8 cellular contexts compared by ENCODE assay signal in the genomic region with DNA sequence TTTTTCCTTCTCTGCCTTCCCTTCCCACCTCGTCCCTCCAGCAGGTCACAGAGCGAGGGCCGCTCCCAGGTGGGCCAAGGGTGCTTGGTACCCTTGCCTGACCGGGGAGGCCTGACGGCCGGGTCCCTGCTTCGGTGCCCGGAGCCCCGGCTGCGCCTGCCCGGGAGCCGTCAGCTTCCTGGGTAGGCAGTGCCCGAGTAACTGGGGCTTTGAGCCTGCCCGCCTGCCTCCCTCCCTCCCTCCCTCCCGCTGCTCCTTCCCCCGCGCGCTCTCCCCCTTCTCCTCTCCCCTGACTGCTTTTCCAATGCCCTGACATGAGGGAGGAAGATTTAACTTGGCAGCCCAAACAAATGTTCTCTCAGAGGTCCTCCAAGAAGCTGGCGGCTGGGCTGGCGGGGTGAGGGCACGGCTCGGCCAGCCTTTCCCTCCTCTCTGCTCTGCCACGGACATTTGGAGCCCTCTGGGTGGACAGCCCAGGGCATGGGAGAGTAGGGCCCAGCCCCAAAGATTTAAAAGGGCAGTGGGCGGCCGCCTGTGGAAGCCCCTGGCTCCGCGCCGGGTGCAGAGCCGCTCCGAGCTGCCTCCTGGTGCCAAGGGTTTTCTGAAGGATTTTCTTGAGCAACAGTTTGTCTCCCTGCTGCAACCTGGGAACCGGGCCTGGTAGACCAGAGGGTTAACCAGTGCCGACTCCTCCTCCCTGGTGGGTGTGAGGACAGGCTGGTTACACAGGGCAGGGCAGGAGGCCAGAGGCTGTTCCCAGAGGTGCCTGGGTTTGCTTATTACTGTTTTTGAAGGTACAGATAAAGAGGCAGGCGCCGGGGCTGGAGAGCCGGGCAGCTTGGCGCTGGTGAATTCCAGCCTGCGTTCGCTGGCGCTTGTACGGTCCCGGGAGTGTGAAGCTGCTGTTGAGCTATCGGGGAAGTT. TPM values are rescaled to one million over a fixed set of nuclear protein-coding genes. Genes with fewer than 3 reads are reported as not detected.
DNase-seq lines count a peak whose midpoint lies in the region; ATAC-seq, FAIRE-seq and TF ChIP-seq lines count a peak whose summit lies in the region.

No MANE protein-coding gene starts in this region.

- POLR2A ChIA-PET in activated naive CD8-positive, alpha-beta T cell treated with anti-CD3 and anti-CD28 coated beads, Interleukin-2, amount 10 ng/mL, durations not matched to agents 7 days and 5 days (lab: Charles Lee) = no interaction called here

- H3K4me1 Mint-ChIP-seq in activated naive CD4-positive, alpha-beta T cell treated with anti-CD3 and anti-CD28 coated beads, Interleukin-2, amount 10 ng/mL, durations not matched to agents 7 days and 5 days = peaks cover 34% of the 10 kb centered on the region
- H3K4me1 Mint-ChIP-seq in activated naive CD8-positive, alpha-beta T cell treated with anti-CD3 and anti-CD28 coated beads, Interleukin-2, amount 10 ng/mL, durations not matched to agents 7 days and 5 days = peaks cover 8% of the 10 kb centered on the region
- H3K4me1 Mint-ChIP-seq in neural crest cell = peaks cover 64% of the 10 kb centered on the region

- ATAC-seq in activated naive CD8-positive, alpha-beta T cell treated with anti-CD3 and anti-CD28 coated beads, Interleukin-2, amount 10 ng/mL, durations not matched to agents 7 days and 5 days (ENCODE audit: low read depth) = no peak
- no peak for ATAC-seq in GM18870 (IDR thresholded peaks at IDR 0.05; ENCODE audit: unreplicated experiment)

- DNase-seq in activated naive CD4-positive, alpha-beta T cell treated with anti-CD3 and anti-CD28 coated beads, Interleukin-2, amount 10 ng/mL, durations not matched to agents 7 days and 5 days = peak; percentile 48
- no peak for DNase-seq in activated naive CD4-positive, alpha-beta T cell treated with Interleukin-2 at 50 U/mL for 16 hours
- DNase-seq in NCI-H2196 treated with DMSO at 0.1 percent for 48 hours (lab: John Stamatoyannopoulos, UW; ENCODE audit: unreplicated experiment) (peak; percentile 27), glomerular visceral epithelial cell (ENCODE audit: extremely low spot score) (peak; percentile 85), neural crest cell (ENCODE audit: low read depth, low spot score) (peak; percentile 36), GM12892 (ENCODE audit: insufficient read length) (no peak)
- DNase-seq in activated naive CD8-positive, alpha-beta T cell treated with anti-CD3 and anti-CD28 coated beads, Interleukin-2, amount 10 ng/mL, durations not matched to agents 7 days and 5 days = peak; percentile 53

- no peak for TF ChIP-seq CTCF in neural crest cell (conservative IDR thresholded peaks at IDR 0.05)

- H3K36me3 Mint-ChIP-seq in activated naive CD4-positive, alpha-beta T cell treated with anti-CD3 and anti-CD28 coated beads, Interleukin-2, amount 10 ng/mL, durations not matched to agents 7 days and 5 days = peaks cover 7% of the 10 kb centered on the region
- peaks cover 2% of the 10 kb centered on the region for H3K36me3 Mint-ChIP-seq in activated naive CD8-positive, alpha-beta T cell treated with anti-CD3 and anti-CD28 coated beads, Interleukin-2, amount 10 ng/mL, durations not matched to agents 7 days and 5 days
- H3K36me3 Mint-ChIP-seq in neural crest cell (ENCODE audit: low read depth) = no peaks in the 10 kb centered on the region

- TF ChIP-seq POLR2A in GM12892 (IDR thresholded peaks at IDR 0.05; ENCODE audit: low read depth, low read length) = no peak

- H3K27me3 Mint-ChIP-seq in activated naive CD4-positive, alpha-beta T cell treated with anti-CD3 and anti-CD28 coated beads, Interleukin-2, amount 10 ng/mL, durations not matched to agents 7 days and 5 days = peaks cover 68% of the 10 kb centered on the region
- peaks cover 16% of the 10 kb centered on the region for H3K27me3 Mint-ChIP-seq in activated naive CD8-positive, alpha-beta T cell treated with anti-CD3 and anti-CD28 coated beads, Interleukin-2, amount 10 ng/mL, durations not matched to agents 7 days and 5 days
- H3K27me3 Mint-ChIP-seq in neural crest cell (ENCODE audit: low read depth) = peaks cover 5% of the 10 kb centered on the region

- CTCF ChIA-PET in activated naive CD4-positive, alpha-beta T cell treated with anti-CD3 and anti-CD28 coated beads, Interleukin-2, amount 10 ng/mL, durations not matched to agents 7 days and 5 days (lab: Charles Lee) = interaction anchor here (1.3 kb wide), 1 partner anchor 124 kb away, joined by 11 read pairs; no protein-coding TSS in a partner anchor

- H3K27ac Mint-ChIP-seq in activated naive CD4-positive, alpha-beta T cell treated with anti-CD3 and anti-CD28 coated beads, Interleukin-2, amount 10 ng/mL, durations not matched to agents 7 days and 5 days = peak overlapping the region; percentile 52
- H3K27ac Mint-ChIP-seq in activated naive CD8-positive, alpha-beta T cell treated with anti-CD3 and anti-CD28 coated beads, Interleukin-2, amount 10 ng/mL, durations not matched to agents 7 days and 5 days = no peak overlapping the region
- H3K27ac Mint-ChIP-seq in neural crest cell (ENCODE audit: unreplicated experiment) = peak overlapping the region; percentile 97

- H3K4me3 Mint-ChIP-seq in activated naive CD4-positive, alpha-beta T cell treated with anti-CD3 and anti-CD28 coated beads, Interleukin-2, amount 10 ng/mL, durations not matched to agents 7 days and 5 days = peak overlapping the region; percentile 95
- peak overlapping the region; percentile 83 for H3K4me3 Mint-ChIP-seq in activated naive CD8-positive, alpha-beta T cell treated with anti-CD3 and anti-CD28 coated beads, Interleukin-2, amount 10 ng/mL, durations not matched to agents 7 days and 5 days
- H3K4me3 Mint-ChIP-seq in neural crest cell = peak overlapping the region; percentile 98

- FAIRE-seq in GM12892 (lab: Jason Lieb, UNC) = no peak

- H3K9me3 Mint-ChIP-seq in activated naive CD4-positive, alpha-beta T cell treated with anti-CD3 and anti-CD28 coated beads, Interleukin-2, amount 10 ng/mL, durations not matched to agents 7 days and 5 days = no peaks in the 10 kb centered on the region
- H3K9me3 Mint-ChIP-seq in activated naive CD8-positive, alpha-beta T cell treated with anti-CD3 and anti-CD28 coated beads, Interleukin-2, amount 10 ng/mL, durations not matched to agents 7 days and 5 days = no peaks in the 10 kb centered on the region
- no peaks in the 10 kb centered on the region for H3K9me3 Mint-ChIP-seq in neural crest cell

RNA-seq across cellular contexts. Expression of a gene that starts 2.1 kb away (rescaled TPM):
- total RNA-seq in activated naive CD8-positive, alpha-beta T cell treated with anti-CD3 and anti-CD28 coated beads, Interleukin-2, amount 10 ng/mL, durations not matched to agents 7 days and 5 days = 10 to 100 TPM; 28.8 to 29.3 TPM
- 87.1 and 92.0 TPM in 2 replicates for total RNA-seq in neural crest cell
- polyA plus RNA-seq in GM12892 (2012; ENCODE audit: missing spikeins) = 30.7 TPM

Comparison
In these comparisons a context has a peak if more than half of its experiments do, and no peak if none do; other contexts are left out.
1. DNase-seq: peak in activated naive CD4-positive, alpha-beta T cell treated with anti-CD3 and anti-CD28 coated beads, Interleukin-2, amount 10 ng/mL, durations not matched to agents 7 days and 5 days (single experiment), NCI-H2196 treated with DMSO at 0.1 percent for 48 hours (single experiment), activated naive CD8-positive, alpha-beta T cell treated with anti-CD3 and anti-CD28 coated beads, Interleukin-2, amount 10 ng/mL, durations not matched to agents 7 days and 5 days (single experiment), glomerular visceral epithelial cell (single experiment) and neural crest cell (single experiment); none in activated naive CD4-positive, alpha-beta T cell treated with Interleukin-2 at 50 U/mL for 16 hours (single experiment) and GM12892 (single experiment).
2. Peak in every context shown above with its lines, with median percentiles within 50 percentile points of each other: H3K4me3 Mint-ChIP-seq.